In genomic region chr9:948497-948896, GRCh38 we compare ENCODE assay signal across 16 cellular contexts. TPM values are rescaled to one million over a fixed set of nuclear protein-coding genes. Genes with fewer than 3 reads are reported as not detected.
DNase-seq lines count a peak whose midpoint lies in the region; ATAC-seq and TF ChIP-seq lines count a peak whose summit lies in the region.
"Had no signal": no experiment of that assay in that cellular context is flagged by ENCODE, and none has a peak within 500 bp of the region (broad histone marks: within the 10 kb centered on the region; RNA-seq: fewer than 3 reads in every experiment).

No MANE protein-coding gene starts in this region.

- TF ChIP-seq CTCF in lower lobe of right lung (IDR thresholded peaks at IDR 0.05) (no peak), upper lobe of right lung (IDR thresholded peaks at IDR 0.05) (no peak), WERI-Rb-1 (IDR thresholded peaks at IDR 0.05; ENCODE audit: low read depth, low read length) (no peak)

- ATAC-seq in lower lobe of right lung (peak; percentile 90 to 96), upper lobe of right lung (peak; percentile 91)
- ATAC-seq in activated naive CD8-positive, alpha-beta T cell treated with anti-CD3 and anti-CD28 coated beads, Interleukin-2, amount 50 U/mL, for 24 hours: no peak

- H3K27me3 Mint-ChIP-seq in activated naive CD8-positive, alpha-beta T cell treated with anti-CD3 and anti-CD28 coated beads, Interleukin-2, amount 50 U/mL, for 24 hours: peaks cover 33% of the 10 kb centered on the region

- peak; percentile 34 for DNase-seq in NCI-H2196 (lab: John Stamatoyannopoulos, UW; ENCODE audit: unreplicated experiment)
- no peak for DNase-seq in NCI-H2196 treated with DMSO at 0.1 percent for 48 hours (lab: John Stamatoyannopoulos, UW; ENCODE audit: unreplicated experiment)
- DNase-seq in NCI-H2029 treated with DMSO at 0.1 percent for 48 hours (lab: John Stamatoyannopoulos, UW): peak; percentile 75
- DNase-seq in lower lobe of right lung: no peak
- no peak for DNase-seq in upper lobe of right lung
- no peak for DNase-seq in WERI-Rb-1
- no peak for DNase-seq in activated naive CD8-positive, alpha-beta T cell treated with anti-CD3 and anti-CD28 coated beads, Interleukin-2, amount 50 U/mL, for 24 hours
- DNase-seq: ACHN; CD4-positive, CD25-positive, alpha-beta regulatory T cell; DND-41; GDM1; HCEC 1CT; HFFc6 had no signal

- no peaks in the 10 kb centered on the region for H3K4me1 Mint-ChIP-seq in activated naive CD8-positive, alpha-beta T cell treated with anti-CD3 and anti-CD28 coated beads, Interleukin-2, amount 50 U/mL, for 24 hours
- H3K4me1 Mint-ChIP-seq: CD4-positive, CD25-positive, alpha-beta regulatory T cell had no signal

- no peaks in the 10 kb centered on the region for H3K9me3 Mint-ChIP-seq in activated naive CD8-positive, alpha-beta T cell treated with anti-CD3 and anti-CD28 coated beads, Interleukin-2, amount 50 U/mL, for 24 hours
- H3K9me3 Mint-ChIP-seq: CD4-positive, CD25-positive, alpha-beta regulatory T cell; HFFc6 had no signal

- no peak overlapping the region for H3K27ac ChIP-seq in lower lobe of right lung
- no peak overlapping the region for H3K27ac ChIP-seq in upper lobe of right lung
- H3K27ac ChIP-seq in WERI-Rb-1: no peak overlapping the region
- H3K27ac ChIP-seq: BLaER1 treated with 17β-estradiol and CSF1 and Interleukin-3, amounts not matched to agents 10 nM and 100 nM had no signal

- H3K4me3 ChIP-seq in lower lobe of right lung (no peak overlapping the region), upper lobe of right lung (no peak overlapping the region), WERI-Rb-1 (ENCODE audit: low read depth, low read length) (no peak overlapping the region)
- H3K4me3 ChIP-seq: BLaER1 treated with 17β-estradiol and CSF1 and Interleukin-3, amounts not matched to agents 10 nM and 100 nM had no signal

- H3K36me3 Mint-ChIP-seq in activated naive CD8-positive, alpha-beta T cell treated with anti-CD3 and anti-CD28 coated beads, Interleukin-2, amount 50 U/mL, for 24 hours (ENCODE audit: low read depth): no peaks in the 10 kb centered on the region
- H3K36me3 Mint-ChIP-seq: CD4-positive, CD25-positive, alpha-beta regulatory T cell had no signal

- intact Hi-C loops in lower lobe of right lung (cut with DNase I): no loop called here
- intact Hi-C loops in upper lobe of right lung (cut with DNase I): no loop called here

- no peak overlapping the region for H3K4me3 Mint-ChIP-seq in activated naive CD8-positive, alpha-beta T cell treated with anti-CD3 and anti-CD28 coated beads, Interleukin-2, amount 50 U/mL, for 24 hours
- H3K4me3 Mint-ChIP-seq: CD4-positive, CD25-positive, alpha-beta regulatory T cell; HFFc6 had no signal

- H3K27me3 ChIP-seq in lower lobe of right lung (ENCODE audit: low read depth) (peaks cover 14% of the 10 kb centered on the region), upper lobe of right lung (peaks cover 31% of the 10 kb centered on the region), WERI-Rb-1 (ENCODE audit: insufficient read depth, low read depth, severe bottlenecking) (no peaks in the 10 kb centered on the region)
- H3K27me3 ChIP-seq: BLaER1 treated with 17β-estradiol and CSF1 and Interleukin-3, amounts not matched to agents 10 nM and 100 nM had no signal

- H3K4me1 ChIP-seq in lower lobe of right lung: no peaks in the 10 kb centered on the region
- H3K4me1 ChIP-seq in upper lobe of right lung: no peaks in the 10 kb centered on the region
- H3K4me1 ChIP-seq: BLaER1 treated with 17β-estradiol and CSF1 and Interleukin-3, amounts not matched to agents 10 nM and 100 nM had no signal

- no peaks in the 10 kb centered on the region for H3K36me3 ChIP-seq in lower lobe of right lung
- no peaks in the 10 kb centered on the region for H3K36me3 ChIP-seq in upper lobe of right lung
- H3K36me3 ChIP-seq in WERI-Rb-1: no peaks in the 10 kb centered on the region
- H3K36me3 ChIP-seq: BLaER1 treated with 17β-estradiol and CSF1 and Interleukin-3, amounts not matched to agents 10 nM and 100 nM had no signal

- H3K9me3 ChIP-seq in lower lobe of right lung (no peaks in the 10 kb centered on the region), upper lobe of right lung (no peaks in the 10 kb centered on the region), WERI-Rb-1 (ENCODE audit: severe bottlenecking) (no peaks in the 10 kb centered on the region)
- H3K9me3 ChIP-seq: BLaER1 treated with 17β-estradiol and CSF1 and Interleukin-3, amounts not matched to agents 10 nM and 100 nM had no signal

- H3K27ac Mint-ChIP-seq in activated naive CD8-positive, alpha-beta T cell treated with anti-CD3 and anti-CD28 coated beads, Interleukin-2, amount 50 U/mL, for 24 hours: no peak overlapping the region
- H3K27ac Mint-ChIP-seq: CD4-positive, CD25-positive, alpha-beta regulatory T cell; HFFc6 had no signal

RNA-seq across cellular contexts. Expression of gene DMRT3, which starts 28.0 kb away (rescaled TPM):
- 0.24 TPM for total RNA-seq in lower lobe of right lung
- not detected for total RNA-seq in upper lobe of right lung
- total RNA-seq: CD4-positive, CD25-positive, alpha-beta regulatory T cell; H4; HFFc6; HT1080 had no signal

Comparison
In these comparisons a context has a peak if more than half of its experiments do, and no peak if none do; other contexts are left out.
1. DNase-seq: peak in NCI-H2196 (single experiment) and NCI-H2029 treated with DMSO at 0.1 percent for 48 hours (single experiment); none in NCI-H2196 treated with DMSO at 0.1 percent for 48 hours (single experiment), lower lobe of right lung (single experiment), upper lobe of right lung (single experiment), WERI-Rb-1 (single experiment) and activated naive CD8-positive, alpha-beta T cell treated with anti-CD3 and anti-CD28 coated beads, Interleukin-2, amount 50 U/mL, for 24 hours (single experiment).